Comparison of ENCODE assay signal across 1 cellular context in genomic region chr19:56315076-56315828, GRCh38.
A peak's percentile ranks its signal among the peaks of the same experiment; 100 is the strongest.
TF ChIP-seq lines count a peak whose summit lies in the region.

No MANE protein-coding gene starts in this region.

TF ChIP-seq in K562, 482 proteins besides CTCF, POLR2A, EP300 and RAD21 (continued from another document):
- peak; percentile 55; the same call in 1 of the 2 replicates for TF ChIP-seq ARID4B (CRISPR knock-in tag; IDR thresholded peaks at IDR 0.05)
- TF ChIP-seq PTBP1 (IDR thresholded peaks at IDR 0.05; ENCODE audit: low read depth, low read length): no peak
- no peak for TF ChIP-seq BRD9 (IDR thresholded peaks at IDR 0.05; ENCODE audit: low read depth, partially characterized antibody)
- TF ChIP-seq KLF6 (CRISPR knock-in tag; IDR thresholded peaks at IDR 0.05; ENCODE audit: borderline replicate concordance): 0 out of 2 replicates have a peak, but pooled peaks have one; percentile 18
- TF ChIP-seq ZBTB9 (CRISPR knock-in tag; IDR thresholded peaks at IDR 0.05): no peak
- no peak for TF ChIP-seq ZNF121 (CRISPR knock-in tag; conservative IDR thresholded peaks at IDR 0.05)
- no peak for TF ChIP-seq ILK (tag; IDR thresholded peaks at IDR 0.05; ENCODE audit: borderline replicate concordance, low read depth)
- TF ChIP-seq NR0B1 (IDR thresholded peaks at IDR 0.05; ENCODE audit: partially characterized antibody): no peak
- TF ChIP-seq CHD2 (IDR thresholded peaks at IDR 0.05; ENCODE audit: low read depth, low read length): peak; percentile 29; the same call in 1 of the 2 replicates
- TF ChIP-seq ZNF311 (CRISPR knock-in tag; IDR thresholded peaks at IDR 0.05): no peak
- 0 out of 2 replicates have a peak, but pooled peaks have one; percentile 43 for TF ChIP-seq NR2C2 (CRISPR knock-in tag; IDR thresholded peaks at IDR 0.05)
- peak; percentile 99 for TF ChIP-seq NR2C2 (tag; IDR thresholded peaks at IDR 0.05)
- TF ChIP-seq PKNOX1 (IDR thresholded peaks at IDR 0.05): peak; percentile 86
- peak; percentile 73 for TF ChIP-seq RBFOX2 (IDR thresholded peaks at IDR 0.05; ENCODE audit: low read depth, low read length)
- no peak for TF ChIP-seq NCOA2 (IDR thresholded peaks at IDR 0.05; ENCODE audit: partially characterized antibody in 2 of 2)
- TF ChIP-seq ZNF766 (CRISPR knock-in tag; conservative IDR thresholded peaks at IDR 0.05): peak; percentile 89; the same call in 1 of the 2 replicates
- no peak for TF ChIP-seq ZNF561 (CRISPR knock-in tag; conservative IDR thresholded peaks at IDR 0.05)
- TF ChIP-seq RFX1 (IDR thresholded peaks at IDR 0.05): peak; percentile 98
- no peak for TF ChIP-seq JUN (IDR thresholded peaks at IDR 0.05; ENCODE audit: borderline replicate concordance, low read depth, low read length)
- TF ChIP-seq JUN (CRISPR knock-in tag; IDR thresholded peaks at IDR 0.05; ENCODE audit: borderline replicate concordance): no peak
- TF ChIP-seq ZNF239 (CRISPR knock-in tag; IDR thresholded peaks at IDR 0.05): no peak
- TF ChIP-seq HDAC2 (IDR thresholded peaks at IDR 0.05): peak; percentile 69
- TF ChIP-seq SMAD2 (IDR thresholded peaks at IDR 0.05; ENCODE audit: low read depth, low read length): no peak
- no peak for TF ChIP-seq ZNF778 (CRISPR knock-in tag; IDR thresholded peaks at IDR 0.05)
- peak; percentile 34; the same call in 1 of the 2 replicates for TF ChIP-seq CREM (IDR thresholded peaks at IDR 0.05; ENCODE audit: low read depth)
- no peak; the same call in none of the 2 replicates for TF ChIP-seq HCFC1 (IDR thresholded peaks at IDR 0.05; ENCODE audit: low read depth, low read length)
- peak; percentile 46; the same call in 1 of the 2 replicates for TF ChIP-seq ZNF197 (CRISPR knock-in tag; IDR thresholded peaks at IDR 0.05; ENCODE audit: low read depth)
- no peak for TF ChIP-seq NEUROD1 (IDR thresholded peaks at IDR 0.05; ENCODE audit: borderline replicate concordance, low read depth, low read length, partially characterized antibody)
- 0 out of 2 replicates have a peak, but pooled peaks have one; percentile 25 for TF ChIP-seq ATF3 (IDR thresholded peaks at IDR 0.05)
- peak; percentile 44; the same call in 1 of the 2 replicates for TF ChIP-seq ATF3 (CRISPR knock-in tag; conservative IDR thresholded peaks at IDR 0.05)
- no peak for TF ChIP-seq ZNF23 (CRISPR knock-in tag; IDR thresholded peaks at IDR 0.05)
- TF ChIP-seq ZFPM2 (CRISPR knock-in tag; IDR thresholded peaks at IDR 0.05): no peak
- no peak for TF ChIP-seq CGGBP1 (CRISPR knock-in tag; IDR thresholded peaks at IDR 0.05)
- no peak for TF ChIP-seq ZNF589 (CRISPR knock-in tag; IDR thresholded peaks at IDR 0.05; ENCODE audit: low read depth)
- TF ChIP-seq ETS1 (conservative IDR thresholded peaks at IDR 0.05; ENCODE audit: control insufficient read depth, low read depth, low read length): peak; percentile 68; the same call in 1 of the 2 replicates
- TF ChIP-seq ZZZ3 (IDR thresholded peaks at IDR 0.05): no peak
- no peak for TF ChIP-seq TCF15 (CRISPR knock-in tag; IDR thresholded peaks at IDR 0.05)
- no peak for TF ChIP-seq PHB2 (IDR thresholded peaks at IDR 0.05; ENCODE audit: low read depth)
- TF ChIP-seq PHF8 (IDR thresholded peaks at IDR 0.05; ENCODE audit: borderline replicate concordance, low read length): peak; percentile 47; the same call in 1 of the 2 replicates
- TF ChIP-seq DMBX1 (CRISPR knock-in tag; IDR thresholded peaks at IDR 0.05; ENCODE audit: borderline replicate concordance): no peak
- TF ChIP-seq MLLT1 (IDR thresholded peaks at IDR 0.05): no peak
- TF ChIP-seq NRF1 (conservative IDR thresholded peaks at IDR 0.05 in 1 of 2, IDR thresholded peaks at IDR 0.05 in 1 of 2): peak; percentile 96 to 97
- no peak for TF ChIP-seq PML (IDR thresholded peaks at IDR 0.05; ENCODE audit: low read length)
- TF ChIP-seq PRDM10 (IDR thresholded peaks at IDR 0.05; ENCODE audit: partially characterized antibody): peak; percentile 3
